12 cellular contexts compared by ENCODE assay signal in genomic region chr4:113639311-113639710, GRCh38.
DNase-seq lines count a peak whose midpoint lies in the region; ATAC-seq and TF ChIP-seq lines count a peak whose summit lies in the region.
"Had no signal": no experiment of that assay in that cellular context is flagged by ENCODE, and none has a peak within 500 bp of the region (broad histone marks: within the 10 kb centered on the region; RNA-seq: fewer than 3 reads in every experiment).

No MANE protein-coding gene starts in this region.

- H3K36me3 ChIP-seq in Panc1 (ENCODE audit: control insufficient read depth, insufficient read depth, low read length), result no peaks in the 10 kb centered on the region
- H3K36me3 ChIP-seq in MM.1S (replicated peaks; ENCODE audit: insufficient read depth, low read length), result no peaks in the 10 kb centered on the region
- no peaks in the 10 kb centered on the region for H3K36me3 ChIP-seq in ovary
- H3K36me3 ChIP-seq: gastroesophageal sphincter had no signal

- intact Hi-C loops in activated naive CD4-positive, alpha-beta T cell treated with anti-CD3 and anti-CD28 coated beads for 36 hours (cut with micrococcal nuclease), result loop anchor here (5.0 kb wide), 2 partner anchors 103 to 268 kb away; no protein-coding TSS in a partner anchor
- intact Hi-C loops in Panc1 (cut with micrococcal nuclease; ENCODE audit: unreplicated experiment), result no loop called here
- intact Hi-C loops in ovary (cut with DNase I), result no loop called here

- POLR2A ChIA-PET in Panc1 (lab: Charles Lee), result no interaction called here

- 83 to 92% (median 85%) methylated on average over 2 of the region's 2 CpGs for WGBS in ovary, 3 donors

- peaks cover 10% of the 10 kb centered on the region for H3F3A ChIP-seq in MM.1S (ENCODE audit: insufficient read depth, low read length)

- no peak overlapping the region for H3K4me3 ChIP-seq in Panc1 (ENCODE audit: low read depth in 2 of 2, low read length in 2 of 2)
- H3K4me3 ChIP-seq in MM.1S (ENCODE audit: low read length), result no peak overlapping the region
- H3K4me3 ChIP-seq in ovary, result no peak overlapping the region
- H3K4me3 ChIP-seq: coronary artery, gastroesophageal sphincter had no signal

- H3K4me1 Mint-ChIP-seq in activated naive CD4-positive, alpha-beta T cell treated with anti-CD3 and anti-CD28 coated beads for 36 hours (ENCODE audit: low read depth), result peaks cover 61% of the 10 kb centered on the region
- peaks cover 52% of the 10 kb centered on the region for H3K4me1 Mint-ChIP-seq in activated naive CD4-positive, alpha-beta T cell treated with anti-CD3 and anti-CD28 coated beads, Interleukin-2, amount 10 ng/mL, durations not matched to agents 7 days and 5 days
- H3K4me1 Mint-ChIP-seq in stimulated activated memory B cell treated with anti-CD40 and anti-IgM and Interleukin-4, amounts not matched to agents 10 μg/mL and 1 μg/mL and 100 μg/mL, for 72 hours, result peaks cover 59% of the 10 kb centered on the region

- CTCF ChIA-PET in activated naive CD4-positive, alpha-beta T cell treated with anti-CD3 and anti-CD28 coated beads for 36 hours (lab: Charles Lee), result interaction anchor here (1.6 kb wide), 1 partner anchor 91 kb away, joined by 4 read pairs; no protein-coding TSS in a partner anchor
- CTCF ChIA-PET in activated naive CD4-positive, alpha-beta T cell treated with anti-CD3 and anti-CD28 coated beads, Interleukin-2, amount 10 ng/mL, durations not matched to agents 7 days and 5 days (lab: Charles Lee), result interaction anchor here (0.6 kb wide), 1 partner anchor 34 kb away, joined by 3 read pairs; no protein-coding TSS in a partner anchor
- CTCF ChIA-PET in Panc1 (lab: Charles Lee), result no interaction called here

- no peaks in the 10 kb centered on the region for H3K9me3 ChIP-seq in Panc1 (ENCODE audit: control insufficient read depth, insufficient read depth, low read depth, low read length)
- H3K9me3 ChIP-seq in MM.1S (replicated peaks; ENCODE audit: insufficient read depth, low read length), result no peaks in the 10 kb centered on the region
- H3K9me3 ChIP-seq in ovary, result no peaks in the 10 kb centered on the region
- H3K9me3 ChIP-seq: gastroesophageal sphincter had no signal

- no peaks in the 10 kb centered on the region for H4K20me1 ChIP-seq in MM.1S (ENCODE audit: insufficient read depth, low read length)

- no TSS peak for BruUV-seq in Panc1 (replicated peaks; lab: Mats Ljungman, UMichigan)

- TF ChIP-seq POLR2A in ovary (IDR thresholded peaks at IDR 0.05), result no peak

- H3K36me3 Mint-ChIP-seq in activated naive CD4-positive, alpha-beta T cell treated with anti-CD3 and anti-CD28 coated beads for 36 hours (ENCODE audit: low read depth), result peaks cover 11% of the 10 kb centered on the region
- H3K36me3 Mint-ChIP-seq in activated naive CD4-positive, alpha-beta T cell treated with anti-CD3 and anti-CD28 coated beads, Interleukin-2, amount 10 ng/mL, durations not matched to agents 7 days and 5 days, result peaks cover 16% of the 10 kb centered on the region
- peaks cover 11% of the 10 kb centered on the region for H3K36me3 Mint-ChIP-seq in stimulated activated memory B cell treated with anti-CD40 and anti-IgM and Interleukin-4, amounts not matched to agents 10 μg/mL and 1 μg/mL and 100 μg/mL, for 72 hours

- H3K4me1 ChIP-seq in Panc1 (ENCODE audit: control insufficient read depth, insufficient read depth, low read length) (peaks cover 57% of the 10 kb centered on the region), MM.1S (ENCODE audit: low read length) (peaks cover 26% of the 10 kb centered on the region), ovary (ENCODE audit: insufficient read depth) (peaks cover 9% of the 10 kb centered on the region)

- H3K79me2 ChIP-seq in MM.1S (ENCODE audit: low read length), result no peaks in the 10 kb centered on the region

- H3K27me3 ChIP-seq in Panc1 (ENCODE audit: control insufficient read depth, insufficient read depth, low read length) (no peaks in the 10 kb centered on the region), MM.1S (replicated peaks; ENCODE audit: insufficient read depth, low read length) (no peaks in the 10 kb centered on the region), ovary (no peaks in the 10 kb centered on the region)
- H3K27me3 ChIP-seq: gastroesophageal sphincter had no signal

- H3K4me3 Mint-ChIP-seq in activated naive CD4-positive, alpha-beta T cell treated with anti-CD3 and anti-CD28 coated beads for 36 hours, result no peak overlapping the region
- H3K4me3 Mint-ChIP-seq in activated naive CD4-positive, alpha-beta T cell treated with anti-CD3 and anti-CD28 coated beads, Interleukin-2, amount 10 ng/mL, durations not matched to agents 7 days and 5 days, result no peak overlapping the region
- H3K4me3 Mint-ChIP-seq in stimulated activated memory B cell treated with anti-CD40 and anti-IgM and Interleukin-4, amounts not matched to agents 10 μg/mL and 1 μg/mL and 100 μg/mL, for 72 hours, result no peak overlapping the region

- TF ChIP-seq CTCF in Panc1 (IDR thresholded peaks at IDR 0.05) (no peak), MM.1S (IDR thresholded peaks at IDR 0.05; ENCODE audit: low read length) (no peak), ovary (IDR thresholded peaks at IDR 0.05) (no peak)

- no peaks in the 10 kb centered on the region for H3K9me3 Mint-ChIP-seq in activated naive CD4-positive, alpha-beta T cell treated with anti-CD3 and anti-CD28 coated beads for 36 hours
- peaks cover 5% of the 10 kb centered on the region for H3K9me3 Mint-ChIP-seq in activated naive CD4-positive, alpha-beta T cell treated with anti-CD3 and anti-CD28 coated beads, Interleukin-2, amount 10 ng/mL, durations not matched to agents 7 days and 5 days
- peaks cover 7% of the 10 kb centered on the region for H3K9me3 Mint-ChIP-seq in stimulated activated memory B cell treated with anti-CD40 and anti-IgM and Interleukin-4, amounts not matched to agents 10 μg/mL and 1 μg/mL and 100 μg/mL, for 72 hours

- peak; percentile 20 for DNase-seq in activated naive CD4-positive, alpha-beta T cell treated with anti-CD3 and anti-CD28 coated beads for 36 hours
- DNase-seq in activated naive CD4-positive, alpha-beta T cell treated with anti-CD3 and anti-CD28 coated beads, Interleukin-2, amount 10 ng/mL, durations not matched to agents 7 days and 5 days, result no peak
- DNase-seq in Panc1 (ENCODE audit: low read depth, low spot score) (no peak), MM.1S (no peak), ovary (no peak)
- no peak for DNase-seq in activated CD4-positive, alpha-beta T cell treated with anti-CD3 and anti-CD28 coated beads for 1 hour
- DNase-seq: activated T-cell treated with anti-CD3 and anti-CD28 coated beads, Interleukin-2, amount 50 U/mL, for 48 hours had no signal

- no peak overlapping the region for H3K9ac ChIP-seq in MM.1S (ENCODE audit: low read length)

- no peak overlapping the region for H3K27ac Mint-ChIP-seq in activated naive CD4-positive, alpha-beta T cell treated with anti-CD3 and anti-CD28 coated beads for 36 hours
- H3K27ac Mint-ChIP-seq in activated naive CD4-positive, alpha-beta T cell treated with anti-CD3 and anti-CD28 coated beads, Interleukin-2, amount 10 ng/mL, durations not matched to agents 7 days and 5 days, result no peak overlapping the region
- H3K27ac Mint-ChIP-seq in stimulated activated memory B cell treated with anti-CD40 and anti-IgM and Interleukin-4, amounts not matched to agents 10 μg/mL and 1 μg/mL and 100 μg/mL, for 72 hours, result peak overlapping the region; percentile 36

- peak overlapping the region; percentile 32; the same call in 1 of the 2 replicates for H3K27ac ChIP-seq in Panc1 (ENCODE audit: low read length)
- no peak overlapping the region for H3K27ac ChIP-seq in MM.1S (ENCODE audit: low read length)
- no peak overlapping the region for H3K27ac ChIP-seq in ovary
- H3K27ac ChIP-seq: gastroesophageal sphincter had no signal

- no peak for TF ChIP-seq EP300 in ovary (IDR thresholded peaks at IDR 0.05)

- H3K9me2 ChIP-seq in MM.1S (replicated peaks; ENCODE audit: insufficient read depth, low read length), result no peaks in the 10 kb centered on the region

- no peak overlapping the region for H3K4me2 ChIP-seq in MM.1S (ENCODE audit: low read depth, low read length)

- in situ Hi-C loops in Panc1 (cut with HindIII; ENCODE audit: low pct_unique_long_range_greater_than_20kb, low sequenced_read_pairs), result no loop called here

- no peaks in the 10 kb centered on the region for H3K27me3 Mint-ChIP-seq in activated naive CD4-positive, alpha-beta T cell treated with anti-CD3 and anti-CD28 coated beads for 36 hours (ENCODE audit: low read depth)
- no peaks in the 10 kb centered on the region for H3K27me3 Mint-ChIP-seq in activated naive CD4-positive, alpha-beta T cell treated with anti-CD3 and anti-CD28 coated beads, Interleukin-2, amount 10 ng/mL, durations not matched to agents 7 days and 5 days
- H3K27me3 Mint-ChIP-seq in stimulated activated memory B cell treated with anti-CD40 and anti-IgM and Interleukin-4, amounts not matched to agents 10 μg/mL and 1 μg/mL and 100 μg/mL, for 72 hours, result no peaks in the 10 kb centered on the region

- ATAC-seq in GM21576 (IDR thresholded peaks at IDR 0.05; ENCODE audit: unreplicated experiment), result peak; percentile 28
- ATAC-seq in Panc1, result no peak
- peak; percentile 65 for ATAC-seq in stimulated activated memory B cell treated with anti-CD40 and anti-IgM and Interleukin-4, amounts not matched to agents 10 μg/mL and 1 μg/mL and 100 μg/mL, for 72 hours
- ATAC-seq: gastroesophageal sphincter, HCT116 had no signal

- H2AFZ ChIP-seq in MM.1S (ENCODE audit: low read length), result no peak overlapping the region
